8 cellular contexts compared by ENCODE assay signal in the genomic region with DNA sequence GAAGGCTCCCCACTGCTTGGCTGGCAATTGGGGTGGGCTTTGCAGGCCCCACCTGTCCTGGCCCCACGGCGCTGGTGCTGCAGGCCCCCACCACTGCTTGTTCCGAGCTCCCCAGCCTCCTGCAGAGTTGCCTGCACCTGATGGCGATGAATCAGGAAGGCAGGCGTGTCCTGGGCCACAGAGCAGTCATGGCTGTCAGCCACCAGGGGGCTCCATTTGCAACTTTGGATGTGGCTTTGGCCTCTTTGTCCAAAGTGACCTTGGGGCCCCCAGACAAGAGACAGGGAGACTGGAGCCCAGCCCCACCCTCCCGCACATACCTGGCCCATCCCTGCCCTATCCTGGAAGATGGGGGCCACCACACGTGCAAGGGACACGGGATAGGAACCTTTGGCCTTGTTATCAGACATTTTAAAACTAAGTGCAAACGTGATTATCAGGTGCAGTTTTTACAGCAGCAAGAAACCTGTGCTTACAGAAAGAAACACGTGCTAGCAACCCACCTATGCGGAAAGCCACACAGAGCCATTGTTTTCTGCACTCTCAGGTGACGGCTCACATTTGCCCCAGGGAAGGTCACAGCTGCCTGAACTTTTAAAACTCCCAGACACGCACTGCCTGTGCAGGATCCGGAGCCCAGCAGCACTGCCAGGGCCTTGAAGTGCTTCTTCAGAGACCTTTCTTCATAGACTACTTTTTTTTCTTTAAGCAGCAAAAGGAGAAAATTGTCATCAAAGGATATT. TPM values are rescaled to one million over a fixed set of nuclear protein-coding genes. Genes with fewer than 3 reads are reported as not detected.
A peak's percentile ranks its signal among the peaks of the same experiment; 100 is the strongest.
DNase-seq lines count a peak whose midpoint lies in the region; ATAC-seq and TF ChIP-seq lines count a peak whose summit lies in the region.

A gene with protein sequence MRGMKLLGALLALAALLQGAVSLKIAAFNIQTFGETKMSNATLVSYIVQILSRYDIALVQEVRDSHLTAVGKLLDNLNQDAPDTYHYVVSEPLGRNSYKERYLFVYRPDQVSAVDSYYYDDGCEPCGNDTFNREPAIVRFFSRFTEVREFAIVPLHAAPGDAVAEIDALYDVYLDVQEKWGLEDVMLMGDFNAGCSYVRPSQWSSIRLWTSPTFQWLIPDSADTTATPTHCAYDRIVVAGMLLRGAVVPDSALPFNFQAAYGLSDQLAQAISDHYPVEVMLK (plus strand): TSS at position 443 of the 743 bp plus-strand sequence. CDS start 683 bp downstream, outside the sequence.

- no peak within 1 kb of the TSS for H3K4me3 ChIP-seq in SK-N-SH (ENCODE audit: low read depth in 2 of 2, low read length in 1 of 2)
- no peak within 1 kb of the TSS for H3K4me3 ChIP-seq in heart left ventricle
- H3K4me3 ChIP-seq in retinal pigment epithelial cell (ENCODE audit: low read length): no peak within 1 kb of the TSS

- H3F3A ChIP-seq in SK-N-SH (replicated peaks; ENCODE audit: insufficient read depth): peaks cover 7% of the 10 kb centered on the region

- POLR2A ChIA-PET in SK-N-SH (lab: Yijun Ruan, JAX): no interaction called here

- peaks cover 0 to 5% of the 10 kb centered on the region in 2 donors for H3K36me3 Mint-ChIP-seq in activated naive CD4-positive, alpha-beta T cell treated with anti-CD3 and anti-CD28 coated beads, Interleukin-2, amount 50 U/mL, for 72 hours

- H3K79me2 ChIP-seq in SK-N-SH (ENCODE audit: insufficient read depth): no peaks in the 10 kb centered on the region

- H2AFZ ChIP-seq in SK-N-SH (ENCODE audit: low read depth): no peak within 1 kb of the TSS

- peak; percentile 44 for TF ChIP-seq RAD21 in SK-N-SH (IDR thresholded peaks at IDR 0.05; ENCODE audit: low read length)

- TF ChIP-seq CTCF in SK-N-SH (IDR thresholded peaks at IDR 0.05) (peak; percentile 71), heart left ventricle (IDR thresholded peaks at IDR 0.05) (peak; percentile 47 to 75 (median 60)), retinal pigment epithelial cell (conservative IDR thresholded peaks at IDR 0.05; ENCODE audit: low read depth, low read length) (peak; percentile 78)

- no peaks in the 10 kb centered on the region for H3K9me2 ChIP-seq in SK-N-SH

- CTCF ChIA-PET in SK-N-SH (lab: Yijun Ruan, JAX): interaction anchor here (1.2 to 2.5 kb wide), 5 partner anchors 9 to 36 kb away, joined by 3 to 18 read pairs (median 4); no protein-coding TSS in a partner anchor

- intact Hi-C loops in heart left ventricle (cut with DNase I): no loop called here

- H3K27ac ChIP-seq in SK-N-SH (ENCODE audit: low read depth in 2 of 2, low read length in 1 of 2) (no peak within 1 kb of the TSS; a peak in 1 of 4 replicates), heart left ventricle (peak within 1 kb of the TSS in 5 of 12 donors; percentile 21 to 42 (median 38))

- H3K27me3 ChIP-seq in SK-N-SH (ENCODE audit: insufficient read depth): no peaks in the 10 kb centered on the region
- no peaks in the 10 kb centered on the region for H3K27me3 ChIP-seq in heart left ventricle

- DNase-seq in COLO829 (ENCODE audit: low spot score): peak; percentile 49
- peak; percentile 55 for DNase-seq in HK-2 (ENCODE audit: unreplicated experiment)
- peak; percentile 80 for DNase-seq in SK-N-SH
- peak; percentile 60 to 67 for DNase-seq in activated naive CD4-positive, alpha-beta T cell treated with anti-CD3 and anti-CD28 coated beads, Interleukin-2, amount 50 U/mL, for 72 hours (ENCODE audit: low spot score in 2 of 2)
- peak in 4 of 5 donors; percentile 44 to 68 (median 48) for DNase-seq in heart left ventricle
- DNase-seq in retinal pigment epithelial cell (ENCODE audit: low read depth): no peak

- no peak for TF ChIP-seq EP300 in SK-N-SH (IDR thresholded peaks at IDR 0.05; ENCODE audit: borderline replicate concordance in 1 of 2, low read depth in 1 of 2, low read length in 1 of 2)

- H3K27ac Mint-ChIP-seq in activated naive CD4-positive, alpha-beta T cell treated with anti-CD3 and anti-CD28 coated beads, Interleukin-2, amount 50 U/mL, for 72 hours: peak within 1 kb of the TSS in 1 of 2 donors; percentile 36

- no peak within 1 kb of the TSS for H3K4me2 ChIP-seq in SK-N-SH

- no peak for TF ChIP-seq POLR2A in heart left ventricle (IDR thresholded peaks at IDR 0.05)

- H3K4me1 ChIP-seq in SK-N-SH (ENCODE audit: control insufficient read depth in 1 of 2, insufficient read depth in 2 of 2, low read depth in 1 of 2, low read length in 1 of 2) (peaks cover 0 to 4% of the 10 kb centered on the region in 2 experiments; a peak in 1 of 4 replicates), heart left ventricle (peaks cover 0 to 19% (median 6%) of the 10 kb centered on the region in 12 donors)

- H3K9me3 ChIP-seq in SK-N-SH: no peaks in the 10 kb centered on the region
- no peaks in the 10 kb centered on the region for H3K9me3 ChIP-seq in heart left ventricle

- ATAC-seq in activated naive CD4-positive, alpha-beta T cell treated with anti-CD3 and anti-CD28 coated beads, Interleukin-2, amount 50 U/mL, for 72 hours: peak; percentile 64 to 74
- ATAC-seq in heart left ventricle: peak; percentile 29 to 69 (median 58)
- no peak for ATAC-seq in GM21786 (IDR thresholded peaks at IDR 0.05; ENCODE audit: unreplicated experiment)
- no peak for ATAC-seq in HG03025 (IDR thresholded peaks at IDR 0.05; ENCODE audit: low FRiP score, unreplicated experiment)

- no peaks in the 10 kb centered on the region for H3K9me3 Mint-ChIP-seq in activated naive CD4-positive, alpha-beta T cell treated with anti-CD3 and anti-CD28 coated beads, Interleukin-2, amount 50 U/mL, for 72 hours

- 84% methylated on average over 11 of the region's 14 CpGs for WGBS in SK-N-SH (ENCODE audit: low lambda C conversion rate)
- 60 to 74% (median 71%) methylated on average over 8 to 14 of the region's 14 CpGs for WGBS in heart left ventricle, 4 donors

- peaks cover 9 to 58% of the 10 kb centered on the region in 2 experiments for H3K36me3 ChIP-seq in SK-N-SH (replicated peaks in 1 of 2; ENCODE audit: control insufficient read depth in 1 of 2, insufficient read depth in 2 of 2, low read length in 1 of 2)
- H3K36me3 ChIP-seq in heart left ventricle: peaks cover 0 to 61% (median 38%) of the 10 kb centered on the region in 9 donors

- no peaks in the 10 kb centered on the region for H4K20me1 ChIP-seq in SK-N-SH (ENCODE audit: insufficient read depth)

- H3K9ac ChIP-seq in SK-N-SH: no peak within 1 kb of the TSS

TF ChIP-seq in SK-N-SH, 30 proteins besides CTCF, POLR2A, EP300 and RAD21:
- TF ChIP-seq SMC3 (IDR thresholded peaks at IDR 0.05; ENCODE audit: low read depth, low read length): peak; percentile 40; the same call in 1 of the 2 replicates
- TF ChIP-seq, protein P1, sequence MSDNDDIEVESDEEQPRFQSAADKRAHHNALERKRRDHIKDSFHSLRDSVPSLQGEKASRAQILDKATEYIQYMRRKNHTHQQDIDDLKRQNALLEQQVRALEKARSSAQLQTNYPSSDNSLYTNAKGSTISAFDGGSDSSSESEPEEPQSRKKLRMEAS (IDR thresholded peaks at IDR 0.05; ENCODE audit: low read depth): no peak

RNA-seq across cellular contexts. Expression of the gene that starts here (rescaled TPM):
- polyA plus RNA-seq in SK-N-SH (2012; rRNA removed): 19.8 and 27.2 TPM in 2 replicates
- 6.1 and 11.9 TPM in 2 replicates for polyA plus RNA-seq in SK-N-SH (2012; cell fraction: cytosol; rRNA removed)
- 77.3 and 82.8 TPM in 2 replicates for polyA plus RNA-seq in SK-N-SH (2012; cell fraction: nucleus; rRNA removed)
- 10 to 100 TPM; 17.5 to 29.5 TPM for total RNA-seq in activated naive CD4-positive, alpha-beta T cell treated with anti-CD3 and anti-CD28 coated beads, Interleukin-2, amount 50 U/mL, for 72 hours
- total RNA-seq in heart left ventricle: 1 to 10 TPM; 3.2 to 8.9 (median 5.6) TPM
- 10 to 100 TPM in 1 of 2 donors, 1 to 10 TPM in 1; 6.0 to 10.2 TPM for polyA plus RNA-seq in heart left ventricle

Comparison
In these comparisons a context has a peak if more than half of its experiments do, and no peak if none do; other contexts are left out.
1. ATAC-seq: peak in activated naive CD4-positive, alpha-beta T cell treated with anti-CD3 and anti-CD28 coated beads, Interleukin-2, amount 50 U/mL, for 72 hours (2 of 2) and heart left ventricle (4 of 4); none in GM21786 (single experiment) and HG03025 (single experiment).
2. Peak in every context shown above with its lines, with median percentiles within 50 percentile points of each other: CTCF ChIP-seq.